ENCODE assay signal across 13 cellular contexts in genomic region chr20:45918182-45918737, GRCh38. TPM values are rescaled to one million over a fixed set of nuclear protein-coding genes. Genes with fewer than 3 reads are reported as not detected.
DNase-seq lines count a peak whose midpoint lies in the region; ATAC-seq and TF ChIP-seq lines count a peak whose summit lies in the region.
"Had no signal": no experiment of that assay in that cellular context is flagged by ENCODE, and none has a peak within 500 bp of the region (broad histone marks: within the 10 kb centered on the region; RNA-seq: fewer than 3 reads in every experiment).

No MANE protein-coding gene starts in this region.

- peak overlapping the region; percentile 66 for H3K9ac ChIP-seq in adipocyte (ENCODE audit: low read length)

- H3K4me1 ChIP-seq in adipocyte (ENCODE audit: control insufficient read depth, insufficient read depth, low read length) (peaks cover 41% of the 10 kb centered on the region), heart left ventricle (peaks cover 0 to 85% (median 28%) of the 10 kb centered on the region in 12 donors), sigmoid colon (peaks cover 0 to 22% (median 10%) of the 10 kb centered on the region in 4 donors)

- H3K4me3 Mint-ChIP-seq in activated CD4-positive, alpha-beta T cell treated with anti-CD3 and anti-CD28 coated beads, Interleukin-2, amount 10 ng/mL, durations not matched to agents 24 days and 14 days, result no peak overlapping the region
- H3K4me3 Mint-ChIP-seq: immature natural killer cell had no signal

- H3K4me1 Mint-ChIP-seq in activated CD4-positive, alpha-beta T cell treated with anti-CD3 and anti-CD28 coated beads, Interleukin-2, amount 10 ng/mL, durations not matched to agents 24 days and 14 days, result peaks cover 2% of the 10 kb centered on the region
- H3K4me1 Mint-ChIP-seq: immature natural killer cell had no signal

- H3K36me3 Mint-ChIP-seq in activated CD4-positive, alpha-beta T cell treated with anti-CD3 and anti-CD28 coated beads, Interleukin-2, amount 10 ng/mL, durations not matched to agents 24 days and 14 days (ENCODE audit: low read depth), result no peaks in the 10 kb centered on the region
- H3K36me3 Mint-ChIP-seq: CD14-positive monocyte, immature natural killer cell had no signal

- no peaks in the 10 kb centered on the region for H3K27me3 ChIP-seq in adipocyte (replicated peaks; ENCODE audit: control insufficient read depth, insufficient read depth, low read length)
- H3K27me3 ChIP-seq in heart left ventricle, result no peaks in the 10 kb centered on the region
- no peaks in the 10 kb centered on the region for H3K27me3 ChIP-seq in sigmoid colon

- ATAC-seq in heart left ventricle (peak; percentile 39 to 74 (median 49)), GM18907 (IDR thresholded peaks at IDR 0.05; ENCODE audit: unreplicated experiment) (no peak)

- TF ChIP-seq EP300 in sigmoid colon (IDR thresholded peaks at IDR 0.05), result no peak

- intact Hi-C loops in heart left ventricle (cut with DNase I), result no loop called here
- intact Hi-C loops in sigmoid colon (cut with DNase I), result no loop called here
- intact Hi-C loops in activated CD4-positive, alpha-beta T cell treated with anti-CD3 and anti-CD28 coated beads, Interleukin-2, amount 10 ng/mL, durations not matched to agents 24 days and 14 days (cut with micrococcal nuclease), result no loop called here

- TF ChIP-seq POLR2A in heart left ventricle (IDR thresholded peaks at IDR 0.05) (no peak), sigmoid colon (IDR thresholded peaks at IDR 0.05) (no peak)

- H3K36me3 ChIP-seq in adipocyte (ENCODE audit: control insufficient read depth, insufficient read depth, low read length, severe bottlenecking), result no peaks in the 10 kb centered on the region
- H3K36me3 ChIP-seq in heart left ventricle, result no peaks in the 10 kb centered on the region
- H3K36me3 ChIP-seq in sigmoid colon, result no peaks in the 10 kb centered on the region

- TF ChIP-seq CTCF in heart left ventricle (IDR thresholded peaks at IDR 0.05), result no peak
- TF ChIP-seq CTCF in sigmoid colon (IDR thresholded peaks at IDR 0.05), result no peak

- H3K9me3 Mint-ChIP-seq in activated CD4-positive, alpha-beta T cell treated with anti-CD3 and anti-CD28 coated beads, Interleukin-2, amount 10 ng/mL, durations not matched to agents 24 days and 14 days, result no peaks in the 10 kb centered on the region
- H3K9me3 Mint-ChIP-seq: immature natural killer cell had no signal

- DNase-seq in adipocyte (ENCODE audit: low read depth), result peak; percentile 28
- DNase-seq in heart left ventricle, result no peak
- DNase-seq in sigmoid colon, result no peak
- no peak for DNase-seq in NCI-H1930 (lab: John Stamatoyannopoulos, UW)
- no peak for DNase-seq in activated CD4-positive, alpha-beta T cell treated with anti-CD3 and anti-CD28 coated beads, Interleukin-2, amount 10 ng/mL, durations not matched to agents 24 days and 14 days
- DNase-seq: activated T-cell treated with anti-CD3 and anti-CD28 coated beads, Interleukin-2, amount 50 U/mL, for 1 hour; effector CD8-positive, alpha-beta T cell; immature natural killer cell; Kasumi-1; NCI-H774; stimulated activated naive CD4-positive, alpha-beta T cell had no signal

- H3K4me3 ChIP-seq in adipocyte (ENCODE audit: low read length) (no peak overlapping the region), heart left ventricle (no peak overlapping the region), sigmoid colon (no peak overlapping the region)

- H3K27me3 Mint-ChIP-seq in activated CD4-positive, alpha-beta T cell treated with anti-CD3 and anti-CD28 coated beads, Interleukin-2, amount 10 ng/mL, durations not matched to agents 24 days and 14 days, result peaks cover 21% of the 10 kb centered on the region

- H3K27ac ChIP-seq in heart left ventricle (peak overlapping the region; percentile 31 to 92 (median 76)), sigmoid colon (peak overlapping the region; percentile 54 to 65 (median 56))

- WGBS in heart left ventricle, 4 donors, result 55 to 65% (median 64%) methylated on average over 5 of the region's 5 CpGs
- 43 to 62% methylated on average over 5 of the region's 5 CpGs for WGBS in sigmoid colon, 2 donors

- H3K9me3 ChIP-seq in adipocyte (ENCODE audit: control insufficient read depth, low read length) (no peaks in the 10 kb centered on the region), heart left ventricle (no peaks in the 10 kb centered on the region), sigmoid colon (no peaks in the 10 kb centered on the region)

- H3K27ac Mint-ChIP-seq in activated CD4-positive, alpha-beta T cell treated with anti-CD3 and anti-CD28 coated beads, Interleukin-2, amount 10 ng/mL, durations not matched to agents 24 days and 14 days, result no peak overlapping the region
- H3K27ac Mint-ChIP-seq: CD14-positive monocyte, immature natural killer cell had no signal

RNA-seq across cellular contexts. Expression of gene PLTP, which starts 6.3 kb away (rescaled TPM):
- total RNA-seq in heart left ventricle (100 to 1,000 TPM in 3 of 9 donors, 10 to 100 TPM in 6; 19.8 to 367 (median 81.1) TPM), sigmoid colon (100 to 1,000 TPM in 3 of 4 donors, 10 to 100 TPM in 1; 68.7 to 296 (median 156) TPM)
- polyA plus RNA-seq in heart left ventricle (10 to 100 TPM; 21.5 to 33.2 TPM), sigmoid colon (10 to 100 TPM; 36.6 to 52.0 (median 47.4) TPM)
- total RNA-seq in activated CD4-positive, alpha-beta T cell treated with anti-CD3 and anti-CD28 coated beads, Interleukin-2, amount 10 ng/mL, durations not matched to agents 24 days and 14 days, result 3.2 and 4.0 TPM in 2 replicates

RNA-seq across cellular contexts. Expression of gene PCIF1, which starts 16.2 kb away (rescaled TPM):
- 10 to 100 TPM; 22.2 to 40.2 (median 28.2) TPM for total RNA-seq in heart left ventricle
- 10 to 100 TPM; 17.5 to 31.1 TPM for polyA plus RNA-seq in heart left ventricle
- total RNA-seq in sigmoid colon, result 10 to 100 TPM; 31.4 to 39.3 (median 32.5) TPM
- polyA plus RNA-seq in sigmoid colon, result 10 to 100 TPM; 26.4 to 37.8 (median 27.2) TPM
- total RNA-seq in activated CD4-positive, alpha-beta T cell treated with anti-CD3 and anti-CD28 coated beads, Interleukin-2, amount 10 ng/mL, durations not matched to agents 24 days and 14 days, result 26.1 and 27.8 TPM in 2 replicates

RNA-seq across cellular contexts. Expression of gene CTSA, which starts 27.1 kb away (rescaled TPM):
- total RNA-seq in heart left ventricle, result 100 to 1,000 TPM in 7 of 9 donors, 10 to 100 TPM in 2; 62.5 to 214 (median 129) TPM
- 10 to 100 TPM; 77.7 to 92.5 TPM for polyA plus RNA-seq in heart left ventricle
- 10 to 100 TPM; 45.7 to 79.5 (median 56.7) TPM for total RNA-seq in sigmoid colon
- 100 to 1,000 TPM in 2 of 3 donors, 10 to 100 TPM in 1; 64.9 to 203 (median 169) TPM for polyA plus RNA-seq in sigmoid colon
- 48.7 and 50.8 TPM in 2 replicates for total RNA-seq in activated CD4-positive, alpha-beta T cell treated with anti-CD3 and anti-CD28 coated beads, Interleukin-2, amount 10 ng/mL, durations not matched to agents 24 days and 14 days

RNA-seq across cellular contexts. Expression of gene NEURL2, which starts 27.3 kb away (rescaled TPM):
- total RNA-seq in heart left ventricle (10 to 100 TPM in 5 of 9 donors, 1 to 10 TPM in 4; 3.5 to 14.8 (median 10.8) TPM), sigmoid colon (10 to 100 TPM; 18.9 to 25.8 (median 20.3) TPM)
- polyA plus RNA-seq in heart left ventricle (1 to 10 TPM; 3.0 to 8.4 TPM), sigmoid colon (1 to 10 TPM; 1.8 to 4.6 (median 3.9) TPM)
- 2.0 and 2.4 TPM in 2 replicates for total RNA-seq in activated CD4-positive, alpha-beta T cell treated with anti-CD3 and anti-CD28 coated beads, Interleukin-2, amount 10 ng/mL, durations not matched to agents 24 days and 14 days

RNA-seq across cellular contexts. Expression of gene SPATA25, which starts 30.8 kb away (rescaled TPM):
- total RNA-seq in heart left ventricle, result 1 to 10 TPM in 7 of 9 donors, not detected in 2; 1.1 to 4.0 (median 1.8) TPM
- polyA plus RNA-seq in heart left ventricle, result 1 to 10 TPM in 1 of 2 donors, under 1 TPM in 1; 0.58 to 2.7 TPM
- 1 to 10 TPM; 1.6 to 7.5 (median 3.0) TPM for total RNA-seq in sigmoid colon
- 1 to 10 TPM in 1 of 3 donors, not detected in 2; 1.7 TPM for polyA plus RNA-seq in sigmoid colon
- total RNA-seq in activated CD4-positive, alpha-beta T cell treated with anti-CD3 and anti-CD28 coated beads, Interleukin-2, amount 10 ng/mL, durations not matched to agents 24 days and 14 days, result 0.47 and 1.8 TPM in 2 replicates
- polyA plus RNA-seq: CD14-positive monocyte, immature natural killer cell had no signal
